Comparison of ENCODE assay signal across 1 cellular context in the genomic region with DNA sequence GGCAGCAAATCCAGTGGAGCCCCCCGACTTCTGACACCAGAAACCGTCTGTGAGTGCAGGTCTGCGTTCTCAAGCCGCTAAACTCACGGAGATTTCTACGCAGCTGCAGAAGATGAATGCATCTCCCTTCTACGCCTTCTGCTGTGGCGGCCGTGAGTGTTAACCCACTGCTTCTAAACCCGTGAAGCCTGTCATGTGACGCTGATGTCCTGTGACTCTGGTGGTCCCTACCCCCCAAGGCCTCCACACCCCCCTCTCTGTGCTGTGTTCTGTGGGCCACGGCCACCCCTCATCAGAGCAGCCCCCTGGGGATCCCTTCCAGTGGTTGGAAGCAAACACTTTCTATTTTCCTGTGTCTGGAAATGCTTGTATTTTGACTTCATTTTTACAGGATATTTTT.
TF ChIP-seq lines count a peak whose summit lies in the region.

No MANE protein-coding gene starts in this region.

TF ChIP-seq in K562, 482 proteins besides CTCF, POLR2A, EP300 and RAD21 (continued from another document):
- TF ChIP-seq, protein P1, sequence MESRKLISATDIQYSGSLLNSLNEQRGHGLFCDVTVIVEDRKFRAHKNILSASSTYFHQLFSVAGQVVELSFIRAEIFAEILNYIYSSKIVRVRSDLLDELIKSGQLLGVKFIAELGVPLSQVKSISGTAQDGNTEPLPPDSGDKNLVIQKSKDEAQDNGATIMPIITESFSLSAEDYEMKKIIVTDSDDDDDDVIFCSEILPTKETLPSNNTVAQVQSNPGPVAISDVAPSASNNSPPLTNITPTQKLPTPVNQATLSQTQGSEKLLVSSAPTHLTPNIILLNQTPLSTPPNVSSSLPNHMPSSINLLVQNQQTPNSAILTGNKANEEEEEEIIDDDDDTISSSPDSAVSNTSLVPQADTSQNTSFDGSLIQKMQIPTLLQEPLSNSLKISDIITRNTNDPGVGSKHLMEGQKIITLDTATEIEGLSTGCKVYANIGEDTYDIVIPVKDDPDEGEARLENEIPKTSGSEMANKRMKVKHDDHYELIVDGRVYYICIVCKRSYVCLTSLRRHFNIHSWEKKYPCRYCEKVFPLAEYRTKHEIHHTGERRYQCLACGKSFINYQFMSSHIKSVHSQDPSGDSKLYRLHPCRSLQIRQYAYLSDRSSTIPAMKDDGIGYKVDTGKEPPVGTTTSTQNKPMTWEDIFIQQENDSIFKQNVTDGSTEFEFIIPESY (CRISPR knock-in tag; IDR thresholded peaks at IDR 0.05), result peak; percentile 80
- TF ChIP-seq TAF15 (IDR thresholded peaks at IDR 0.05; ENCODE audit: low read depth, low read length) (no peak), ZNF3 (CRISPR knock-in tag; IDR thresholded peaks at IDR 0.05) (no peak), RFX5 (IDR thresholded peaks at IDR 0.05; ENCODE audit: low read depth, low read length) (no peak)
TF ChIP-seq in K562: peak in this region for 2.
